Comparison of ENCODE assay signal across 27 cellular contexts in the genomic region with DNA sequence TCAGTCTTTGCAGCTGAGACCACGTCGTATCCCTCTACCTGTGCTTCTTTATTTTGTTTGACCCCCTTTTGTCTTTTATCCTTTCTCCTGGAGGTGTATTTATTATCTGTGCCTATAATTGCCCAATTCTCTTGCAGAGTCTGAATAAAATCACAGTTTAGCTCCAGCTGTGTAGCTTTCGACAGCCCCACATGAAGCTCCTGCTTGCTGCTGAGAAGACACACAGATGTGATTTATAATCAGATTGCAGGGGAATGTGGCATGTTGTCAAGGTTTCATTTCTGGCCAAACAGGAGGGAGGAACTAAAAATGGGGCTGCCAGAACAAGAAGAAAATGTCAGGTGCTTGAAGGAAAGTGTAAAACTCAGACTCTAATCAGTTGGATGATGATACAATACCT. TPM values are rescaled to one million over a fixed set of nuclear protein-coding genes. Genes with fewer than 3 reads are reported as not detected.
"Had no signal": no experiment of that assay in that cellular context is flagged by ENCODE, and none has a peak within 500 bp of the region (broad histone marks: within the 10 kb centered on the region; RNA-seq: fewer than 3 reads in every experiment).

No MANE protein-coding gene starts in this region.

- H3K36me3 ChIP-seq: brain microvascular endothelial cell, left ventricle myocardium inferior, neural progenitor cell, sigmoid colon, stomach, transverse colon, vagina had no signal

- H3K4me3 ChIP-seq: left ventricle myocardium inferior, neural progenitor cell, sigmoid colon, smooth muscle cell, stomach, transverse colon, vagina had no signal

- H2AFZ ChIP-seq: neural progenitor cell had no signal

- ATAC-seq: activated CD4-positive, CD25-positive, alpha-beta regulatory T cell treated with anti-CD3 and anti-CD28 coated beads, Interleukin-2, amount 50 U/mL, for 24 hours; activated CD8-positive, alpha-beta memory T cell treated with anti-CD3 and anti-CD28 coated beads, Interleukin-2, amount 10 ng/mL, durations not matched to agents 7 days and 5 days; activated CD8-positive, alpha-beta T cell treated with anti-CD3 and anti-CD28 coated beads for 36 hours; activated naive CD8-positive, alpha-beta T cell treated with anti-CD3 and anti-CD28 coated beads, Interleukin-2, amount 50 U/mL, for 24 hours; foreskin keratinocyte; naive thymus-derived CD4-positive, alpha-beta T cell; stimulated activated memory B cell treated with anti-CD40 and anti-IgM and Interleukin-4, amounts not matched to agents 10 μg/mL and 1 μg/mL and 100 μg/mL, for 72 hours had no signal

- H3K9ac ChIP-seq: neural progenitor cell had no signal

- H3K9me3 Mint-ChIP-seq: activated CD4-positive, alpha-beta T cell treated with anti-CD3 and anti-CD28 coated beads, Interleukin-2, amount 10 ng/mL, durations not matched to agents 7 days and 5 days; activated CD8-positive, alpha-beta T cell treated with anti-CD3 and anti-CD28 coated beads for 36 hours; activated naive CD8-positive, alpha-beta T cell treated with anti-CD3 and anti-CD28 coated beads, Interleukin-2, amount 50 U/mL, for 24 hours; naive thymus-derived CD4-positive, alpha-beta T cell; neural progenitor cell; stimulated activated memory B cell treated with anti-CD40 and anti-IgM and Interleukin-4, amounts not matched to agents 10 μg/mL and 1 μg/mL and 100 μg/mL, for 72 hours had no signal

- H3K27ac ChIP-seq: brain microvascular endothelial cell, foreskin keratinocyte, left ventricle myocardium inferior, neural progenitor cell, sigmoid colon, stomach, transverse colon, vagina, VCaP had no signal

- H3K27ac Mint-ChIP-seq: activated CD4-positive, alpha-beta T cell treated with anti-CD3 and anti-CD28 coated beads, Interleukin-2, amount 10 ng/mL, durations not matched to agents 7 days and 5 days; activated CD8-positive, alpha-beta memory T cell treated with anti-CD3 and anti-CD28 coated beads, Interleukin-2, amount 10 ng/mL, durations not matched to agents 7 days and 5 days; activated CD8-positive, alpha-beta T cell treated with anti-CD3 and anti-CD28 coated beads for 36 hours; activated naive CD8-positive, alpha-beta T cell treated with anti-CD3 and anti-CD28 coated beads, Interleukin-2, amount 50 U/mL, for 24 hours; naive thymus-derived CD4-positive, alpha-beta T cell; neural progenitor cell; progenitor cell of endocrine pancreas; stimulated activated memory B cell treated with anti-CD40 and anti-IgM and Interleukin-4, amounts not matched to agents 10 μg/mL and 1 μg/mL and 100 μg/mL, for 72 hours had no signal

- H3K4me3 Mint-ChIP-seq: activated CD4-positive, alpha-beta T cell treated with anti-CD3 and anti-CD28 coated beads, Interleukin-2, amount 10 ng/mL, durations not matched to agents 7 days and 5 days; activated CD8-positive, alpha-beta memory T cell treated with anti-CD3 and anti-CD28 coated beads, Interleukin-2, amount 10 ng/mL, durations not matched to agents 7 days and 5 days; activated CD8-positive, alpha-beta T cell treated with anti-CD3 and anti-CD28 coated beads for 36 hours; activated naive CD8-positive, alpha-beta T cell treated with anti-CD3 and anti-CD28 coated beads, Interleukin-2, amount 50 U/mL, for 24 hours; naive thymus-derived CD4-positive, alpha-beta T cell; neural progenitor cell; stimulated activated memory B cell treated with anti-CD40 and anti-IgM and Interleukin-4, amounts not matched to agents 10 μg/mL and 1 μg/mL and 100 μg/mL, for 72 hours had no signal

- H3K4me1 Mint-ChIP-seq: activated naive CD8-positive, alpha-beta T cell treated with anti-CD3 and anti-CD28 coated beads, Interleukin-2, amount 50 U/mL, for 24 hours; stimulated activated memory B cell treated with anti-CD40 and anti-IgM and Interleukin-4, amounts not matched to agents 10 μg/mL and 1 μg/mL and 100 μg/mL, for 72 hours had no signal

- H3K36me3 Mint-ChIP-seq: activated CD8-positive, alpha-beta memory T cell treated with anti-CD3 and anti-CD28 coated beads, Interleukin-2, amount 10 ng/mL, durations not matched to agents 7 days and 5 days; naive thymus-derived CD4-positive, alpha-beta T cell; neural progenitor cell; stimulated activated memory B cell treated with anti-CD40 and anti-IgM and Interleukin-4, amounts not matched to agents 10 μg/mL and 1 μg/mL and 100 μg/mL, for 72 hours had no signal

- H3K4me1 ChIP-seq: foreskin keratinocyte, left ventricle myocardium inferior, sigmoid colon, stomach, transverse colon, vagina had no signal

- DNase-seq: activated CD4-positive, alpha-beta T cell treated with anti-CD3 and anti-CD28 coated beads, Interleukin-2, amount 10 ng/mL, durations not matched to agents 7 days and 5 days; activated CD8-positive, alpha-beta memory T cell treated with anti-CD3 and anti-CD28 coated beads, Interleukin-2, amount 10 ng/mL, durations not matched to agents 7 days and 5 days; activated CD8-positive, alpha-beta T cell treated with anti-CD3 and anti-CD28 coated beads for 36 hours; activated gamma-delta T cell; activated naive CD4-positive, alpha-beta T cell treated with anti-CD3 and anti-CD28 coated beads, Interleukin-2, amount 50 U/mL, for 16 hours; activated naive CD8-positive, alpha-beta T cell treated with anti-CD3 and anti-CD28 coated beads, Interleukin-2, amount 50 U/mL, for 24 hours; activated T-cell treated with anti-CD3 and anti-CD28 coated beads for 4 hours; brain microvascular endothelial cell; caudate nucleus; dermis blood vessel endothelial cell; effector CD8-positive, alpha-beta T cell; foreskin keratinocyte; kidney; left ventricle myocardium inferior; naive thymus-derived CD4-positive, alpha-beta T cell; retina; sigmoid colon; stimulated activated CD4-positive, alpha-beta T cell treated with anti-CD3 and anti-CD28 coated beads, Interleukin-15, amount 100 ng/mL, for 24 hours; stomach; transverse colon had no signal

- H3K9me3 ChIP-seq: left ventricle myocardium inferior, sigmoid colon, stomach, transverse colon, vagina had no signal

- FAIRE-seq: kidney had no signal

- H3K4me2 ChIP-seq: neural progenitor cell, smooth muscle cell had no signal

- H3K27me3 ChIP-seq: brain microvascular endothelial cell, neural progenitor cell, sigmoid colon, stomach, transverse colon, vagina had no signal

RNA-seq across cellular contexts. Expression of a gene that starts 22.7 kb away (rescaled TPM):
- total RNA-seq: activated CD8-positive, alpha-beta T cell treated with anti-CD3 and anti-CD28 coated beads for 36 hours; foreskin keratinocyte; left ventricle myocardium inferior; transverse colon; vagina had no signal
- polyA plus RNA-seq: naive thymus-derived CD4-positive, alpha-beta T cell; smooth muscle cell had no signal
